17 cellular contexts compared by ENCODE assay signal in the genomic region with DNA sequence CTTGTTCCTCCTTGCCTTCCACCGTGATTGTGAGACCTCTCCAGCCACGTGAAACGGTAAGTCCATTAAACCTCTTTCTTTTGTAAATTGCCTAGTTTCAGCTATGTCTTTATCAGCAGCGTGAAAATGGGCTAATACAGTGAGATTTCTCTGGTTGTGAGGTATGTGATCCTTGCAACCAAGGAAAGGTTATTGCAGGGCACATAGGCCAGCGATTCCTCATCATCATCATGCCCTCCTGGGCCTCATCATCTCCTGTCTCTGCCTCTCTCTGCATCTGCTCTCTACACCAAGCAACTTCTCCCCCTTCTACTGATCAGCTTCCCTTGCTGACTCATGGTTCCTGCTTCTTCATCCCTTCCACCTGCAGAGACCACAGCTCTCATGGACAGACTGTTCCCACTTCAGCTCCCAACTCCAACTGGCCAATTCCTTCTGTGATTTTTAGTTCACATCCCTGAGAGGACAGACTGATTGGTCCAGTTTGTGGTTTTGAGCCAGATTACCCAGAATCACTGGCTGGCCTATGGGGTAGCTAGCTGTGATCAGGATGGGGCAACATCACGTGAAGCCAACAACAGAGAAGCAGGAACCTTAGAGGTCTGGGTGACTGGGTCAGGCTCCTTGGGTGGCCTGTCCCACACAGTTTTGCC. TPM values are rescaled to one million over a fixed set of nuclear protein-coding genes. Genes with fewer than 3 reads are reported as not detected.
"Had no signal": no experiment of that assay in that cellular context is flagged by ENCODE, and none has a peak within 500 bp of the region (broad histone marks: within the 10 kb centered on the region; RNA-seq: fewer than 3 reads in every experiment).

No MANE protein-coding gene starts in this region.

- H3K4me1 ChIP-seq: ascending aorta, breast epithelium, gastroesophageal sphincter, parathyroid adenoma had no signal

- H3K36me3 Mint-ChIP-seq: stimulated activated effector memory CD8-positive, alpha-beta T cell treated with anti-CD3 and anti-CD28 coated beads, Interleukin-12 subunit alpha, Interleukin-12 subunit beta, amount 100 ng/mL, for 72 hours had no signal

- DNase-seq: activated naive CD4-positive, alpha-beta T cell; activated T-cell treated with anti-CD3 and anti-CD28 coated beads for 4 hours; cerebellar nuclear complex; effector memory CD4-positive, alpha-beta T cell; naive B cell; T-helper 9 cell had no signal

- H3K9me3 Mint-ChIP-seq: stimulated activated effector memory CD8-positive, alpha-beta T cell treated with anti-CD3 and anti-CD28 coated beads, Interleukin-12 subunit alpha, Interleukin-12 subunit beta, amount 100 ng/mL, for 72 hours had no signal

- H2AFZ ChIP-seq: parathyroid adenoma had no signal

- H3K4me3 ChIP-seq: ascending aorta, breast epithelium, gastroesophageal sphincter, thoracic aorta had no signal

- H3K27ac Mint-ChIP-seq: dendritic cell treated with granulocyte-macrophage colony-stimulating factor and Interleukin-4, amounts not matched to agents 40 ng/mL and 50 ng/mL, for 4 days; stimulated activated effector memory CD8-positive, alpha-beta T cell treated with anti-CD3 and anti-CD28 coated beads, Interleukin-12 subunit alpha, Interleukin-12 subunit beta, amount 100 ng/mL, for 72 hours had no signal

- H3K4me3 Mint-ChIP-seq: dendritic cell treated with granulocyte-macrophage colony-stimulating factor and Interleukin-4, amounts not matched to agents 40 ng/mL and 50 ng/mL, for 4 days; naive B cell; stimulated activated effector memory CD8-positive, alpha-beta T cell treated with anti-CD3 and anti-CD28 coated beads, Interleukin-12 subunit alpha, Interleukin-12 subunit beta, amount 100 ng/mL, for 72 hours had no signal

- H3K36me3 ChIP-seq: ascending aorta, breast epithelium, gastroesophageal sphincter, thoracic aorta had no signal

- H3K9me3 ChIP-seq: ascending aorta, thoracic aorta had no signal

- H3K27me3 Mint-ChIP-seq: dendritic cell treated with granulocyte-macrophage colony-stimulating factor and Interleukin-4, amounts not matched to agents 40 ng/mL and 50 ng/mL, for 4 days; naive B cell had no signal

- ATAC-seq: activated CD4-positive, CD25-positive, alpha-beta regulatory T cell treated with anti-CD3 and anti-CD28 coated beads, Interleukin-2, amount 50 U/mL, for 24 hours; gastroesophageal sphincter; left lobe of liver; stimulated activated effector memory CD8-positive, alpha-beta T cell treated with anti-CD3 and anti-CD28 coated beads, Interleukin-12 subunit alpha, Interleukin-12 subunit beta, amount 100 ng/mL, for 72 hours had no signal

- H3K4me1 Mint-ChIP-seq: stimulated activated effector memory CD8-positive, alpha-beta T cell treated with anti-CD3 and anti-CD28 coated beads, Interleukin-12 subunit alpha, Interleukin-12 subunit beta, amount 100 ng/mL, for 72 hours had no signal

- H3K9ac ChIP-seq: parathyroid adenoma had no signal

- H3K27me3 ChIP-seq: ascending aorta, breast epithelium had no signal

- H3K27ac ChIP-seq: ascending aorta, breast epithelium, gastroesophageal sphincter, parathyroid adenoma, thoracic aorta had no signal

- H3K79me2 ChIP-seq: parathyroid adenoma had no signal

RNA-seq across cellular contexts. Expression of gene LIX1, which starts 53.1 kb away (rescaled TPM):
- total RNA-seq: ascending aorta, fibroblast of lung, left lobe of liver, lung microvascular endothelial cell, thoracic aorta had no signal
- polyA plus RNA-seq: fibroblast of lung had no signal
